1 cellular context compared by ENCODE assay signal in the genomic region with DNA sequence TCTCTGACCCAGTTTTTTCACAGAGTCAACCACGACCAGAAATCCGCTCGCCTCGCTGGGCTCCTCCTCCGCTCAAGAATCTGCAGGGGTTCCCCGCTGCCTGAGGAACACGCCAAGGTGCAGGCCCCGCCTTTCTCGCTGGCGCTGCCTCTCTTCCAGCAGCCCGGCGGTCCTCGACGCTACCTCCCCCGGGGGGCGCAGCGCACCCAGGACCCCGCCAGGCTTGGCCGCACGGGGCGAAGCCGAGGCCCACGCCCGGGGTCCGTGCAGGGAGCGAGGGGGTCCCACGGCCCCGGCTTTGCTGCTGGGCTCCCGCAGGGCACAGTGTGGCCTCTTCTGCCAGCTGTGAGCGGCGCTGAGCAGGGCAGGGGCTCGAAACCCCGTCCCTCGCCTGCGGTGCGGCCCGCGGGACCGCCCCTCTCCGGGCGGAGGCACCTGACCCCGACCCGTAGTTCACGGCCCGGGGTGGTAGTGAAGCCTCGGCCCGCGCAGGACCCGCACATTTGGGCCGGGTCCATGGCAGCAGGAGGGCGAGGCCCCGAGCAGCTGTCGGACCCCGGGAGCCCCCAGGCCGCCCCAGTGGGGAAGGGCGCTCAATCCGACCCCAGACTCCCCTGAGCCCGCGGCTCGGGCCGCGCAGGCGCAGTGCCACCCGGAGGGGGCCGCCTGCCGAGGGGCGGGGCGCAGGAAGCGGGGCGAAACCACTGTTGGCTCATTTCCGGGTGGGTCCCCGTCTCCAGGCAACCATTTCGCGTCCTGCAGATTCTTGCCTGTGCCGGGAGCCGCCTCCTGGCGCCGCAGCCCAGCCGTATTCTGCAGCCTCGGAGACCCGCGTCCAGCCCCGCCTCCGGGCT.
TF ChIP-seq lines count a peak whose summit lies in the region.

No MANE protein-coding gene starts in this region.

TF ChIP-seq in GM12878, 131 proteins besides CTCF, POLR2A, EP300 and RAD21 (continued from another document and continues in another):
- TF ChIP-seq CUX1 (IDR thresholded peaks at IDR 0.05; ENCODE audit: insufficient replicate concordance, low read depth, low read length) (no peak), RCOR1 (conservative IDR thresholded peaks at IDR 0.05; ENCODE audit: low read depth, low read length) (no peak), E2F8 (IDR thresholded peaks at IDR 0.05; ENCODE audit: low read depth, partially characterized antibody) (no peak), MYB (IDR thresholded peaks at IDR 0.05; ENCODE audit: borderline replicate concordance, low read depth, low read length) (no peak), NR2C2 (IDR thresholded peaks at IDR 0.05; ENCODE audit: borderline replicate concordance, control insufficient read depth, insufficient read length, low read depth) (no peak), TCF3 (IDR thresholded peaks at IDR 0.05; ENCODE audit: borderline replicate concordance, insufficient read depth, low read depth, low read length) (0 out of 2 replicates have a peak, but pooled peaks have one; percentile 12), BMI1 (IDR thresholded peaks at IDR 0.05; ENCODE audit: borderline replicate concordance) (peak; percentile 92), FOXK2 (IDR thresholded peaks at IDR 0.05) (no peak), ZNF622 (IDR thresholded peaks at IDR 0.05) (no peak), RFX5 (IDR thresholded peaks at IDR 0.05; ENCODE audit: low read depth, low read length) (no peak), NRF1 (conservative IDR thresholded peaks at IDR 0.05; ENCODE audit: low read depth, low read length) (peak; percentile 74), STAT3 (IDR thresholded peaks at IDR 0.05; ENCODE audit: low read depth, low read length) (no peak), TAF1 (IDR thresholded peaks at IDR 0.05; ENCODE audit: borderline replicate concordance, low read depth, low read length) (0 out of 2 replicates have a peak, but pooled peaks have one; percentile 20), CHD4 (IDR thresholded peaks at IDR 0.05) (no peak), DPF2 (IDR thresholded peaks at IDR 0.05) (peak; percentile 75; the same call in 1 of the 2 replicates), SKIL (IDR thresholded peaks at IDR 0.05; ENCODE audit: low read depth, poor library complexity, severe bottlenecking) (no peak), NR2F1 (conservative IDR thresholded peaks at IDR 0.05) (peak; percentile 93), RELA (IDR thresholded peaks at IDR 0.05; ENCODE audit: borderline replicate concordance, partially characterized antibody) (no peak), MEF2B (IDR thresholded peaks at IDR 0.05; ENCODE audit: partially characterized antibody, poor library complexity, severe bottlenecking) (peak; percentile 18)
- TF ChIP-seq, protein P1, sequence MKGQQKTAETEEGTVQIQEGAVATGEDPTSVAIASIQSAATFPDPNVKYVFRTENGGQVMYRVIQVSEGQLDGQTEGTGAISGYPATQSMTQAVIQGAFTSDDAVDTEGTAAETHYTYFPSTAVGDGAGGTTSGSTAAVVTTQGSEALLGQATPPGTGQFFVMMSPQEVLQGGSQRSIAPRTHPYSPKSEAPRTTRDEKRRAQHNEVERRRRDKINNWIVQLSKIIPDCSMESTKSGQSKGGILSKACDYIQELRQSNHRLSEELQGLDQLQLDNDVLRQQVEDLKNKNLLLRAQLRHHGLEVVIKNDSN (IDR thresholded peaks at IDR 0.05; ENCODE audit: borderline replicate concordance, extremely low read length, insufficient read depth, low read depth, low read length), result no peak
- TF ChIP-seq, protein P2, sequence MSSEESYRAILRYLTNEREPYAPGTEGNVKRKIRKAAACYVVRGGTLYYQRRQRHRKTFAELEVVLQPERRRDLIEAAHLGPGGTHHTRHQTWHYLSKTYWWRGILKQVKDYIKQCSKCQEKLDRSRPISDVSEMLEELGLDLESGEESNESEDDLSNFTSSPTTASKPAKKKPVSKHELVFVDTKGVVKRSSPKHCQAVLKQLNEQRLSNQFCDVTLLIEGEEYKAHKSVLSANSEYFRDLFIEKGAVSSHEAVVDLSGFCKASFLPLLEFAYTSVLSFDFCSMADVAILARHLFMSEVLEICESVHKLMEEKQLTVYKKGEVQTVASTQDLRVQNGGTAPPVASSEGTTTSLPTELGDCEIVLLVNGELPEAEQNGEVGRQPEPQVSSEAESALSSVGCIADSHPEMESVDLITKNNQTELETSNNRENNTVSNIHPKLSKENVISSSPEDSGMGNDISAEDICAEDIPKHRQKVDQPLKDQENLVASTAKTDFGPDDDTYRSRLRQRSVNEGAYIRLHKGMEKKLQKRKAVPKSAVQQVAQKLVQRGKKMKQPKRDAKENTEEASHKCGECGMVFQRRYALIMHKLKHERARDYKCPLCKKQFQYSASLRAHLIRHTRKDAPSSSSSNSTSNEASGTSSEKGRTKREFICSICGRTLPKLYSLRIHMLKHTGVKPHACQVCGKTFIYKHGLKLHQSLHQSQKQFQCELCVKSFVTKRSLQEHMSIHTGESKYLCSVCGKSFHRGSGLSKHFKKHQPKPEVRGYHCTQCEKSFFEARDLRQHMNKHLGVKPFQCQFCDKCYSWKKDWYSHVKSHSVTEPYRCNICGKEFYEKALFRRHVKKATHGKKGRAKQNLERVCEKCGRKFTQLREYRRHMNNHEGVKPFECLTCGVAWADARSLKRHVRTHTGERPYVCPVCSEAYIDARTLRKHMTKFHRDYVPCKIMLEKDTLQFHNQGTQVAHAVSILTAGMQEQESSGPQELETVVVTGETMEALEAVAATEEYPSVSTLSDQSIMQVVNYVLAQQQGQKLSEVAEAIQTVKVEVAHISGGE (CRISPR knock-in tag; IDR thresholded peaks at IDR 0.05), result no peak
- TF ChIP-seq, protein P3, sequence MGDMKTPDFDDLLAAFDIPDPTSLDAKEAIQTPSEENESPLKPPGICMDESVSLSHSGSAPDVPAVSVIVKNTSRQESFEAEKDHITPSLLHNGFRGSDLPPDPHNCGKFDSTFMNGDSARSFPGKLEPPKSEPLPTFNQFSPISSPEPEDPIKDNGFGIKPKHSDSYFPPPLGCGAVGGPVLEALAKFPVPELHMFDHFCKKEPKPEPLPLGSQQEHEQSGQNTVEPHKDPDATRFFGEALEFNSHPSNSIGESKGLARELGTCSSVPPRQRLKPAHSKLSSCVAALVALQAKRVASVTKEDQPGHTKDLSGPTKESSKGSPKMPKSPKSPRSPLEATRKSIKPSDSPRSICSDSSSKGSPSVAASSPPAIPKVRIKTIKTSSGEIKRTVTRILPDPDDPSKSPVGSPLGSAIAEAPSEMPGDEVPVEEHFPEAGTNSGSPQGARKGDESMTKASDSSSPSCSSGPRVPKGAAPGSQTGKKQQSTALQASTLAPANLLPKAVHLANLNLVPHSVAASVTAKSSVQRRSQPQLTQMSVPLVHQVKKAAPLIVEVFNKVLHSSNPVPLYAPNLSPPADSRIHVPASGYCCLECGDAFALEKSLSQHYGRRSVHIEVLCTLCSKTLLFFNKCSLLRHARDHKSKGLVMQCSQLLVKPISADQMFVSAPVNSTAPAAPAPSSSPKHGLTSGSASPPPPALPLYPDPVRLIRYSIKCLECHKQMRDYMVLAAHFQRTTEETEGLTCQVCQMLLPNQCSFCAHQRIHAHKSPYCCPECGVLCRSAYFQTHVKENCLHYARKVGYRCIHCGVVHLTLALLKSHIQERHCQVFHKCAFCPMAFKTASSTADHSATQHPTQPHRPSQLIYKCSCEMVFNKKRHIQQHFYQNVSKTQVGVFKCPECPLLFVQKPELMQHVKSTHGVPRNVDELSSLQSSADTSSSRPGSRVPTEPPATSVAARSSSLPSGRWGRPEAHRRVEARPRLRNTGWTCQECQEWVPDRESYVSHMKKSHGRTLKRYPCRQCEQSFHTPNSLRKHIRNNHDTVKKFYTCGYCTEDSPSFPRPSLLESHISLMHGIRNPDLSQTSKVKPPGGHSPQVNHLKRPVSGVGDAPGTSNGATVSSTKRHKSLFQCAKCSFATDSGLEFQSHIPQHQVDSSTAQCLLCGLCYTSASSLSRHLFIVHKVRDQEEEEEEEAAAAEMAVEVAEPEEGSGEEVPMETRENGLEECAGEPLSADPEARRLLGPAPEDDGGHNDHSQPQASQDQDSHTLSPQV (IDR thresholded peaks at IDR 0.05), result no peak
- TF ChIP-seq, protein P4, sequence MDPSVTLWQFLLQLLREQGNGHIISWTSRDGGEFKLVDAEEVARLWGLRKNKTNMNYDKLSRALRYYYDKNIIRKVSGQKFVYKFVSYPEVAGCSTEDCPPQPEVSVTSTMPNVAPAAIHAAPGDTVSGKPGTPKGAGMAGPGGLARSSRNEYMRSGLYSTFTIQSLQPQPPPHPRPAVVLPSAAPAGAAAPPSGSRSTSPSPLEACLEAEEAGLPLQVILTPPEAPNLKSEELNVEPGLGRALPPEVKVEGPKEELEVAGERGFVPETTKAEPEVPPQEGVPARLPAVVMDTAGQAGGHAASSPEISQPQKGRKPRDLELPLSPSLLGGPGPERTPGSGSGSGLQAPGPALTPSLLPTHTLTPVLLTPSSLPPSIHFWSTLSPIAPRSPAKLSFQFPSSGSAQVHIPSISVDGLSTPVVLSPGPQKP (IDR thresholded peaks at IDR 0.05; ENCODE audit: low read depth, low read length), result peak; percentile 64; the same call in 1 of the 2 replicates
- TF ChIP-seq, protein P5, sequence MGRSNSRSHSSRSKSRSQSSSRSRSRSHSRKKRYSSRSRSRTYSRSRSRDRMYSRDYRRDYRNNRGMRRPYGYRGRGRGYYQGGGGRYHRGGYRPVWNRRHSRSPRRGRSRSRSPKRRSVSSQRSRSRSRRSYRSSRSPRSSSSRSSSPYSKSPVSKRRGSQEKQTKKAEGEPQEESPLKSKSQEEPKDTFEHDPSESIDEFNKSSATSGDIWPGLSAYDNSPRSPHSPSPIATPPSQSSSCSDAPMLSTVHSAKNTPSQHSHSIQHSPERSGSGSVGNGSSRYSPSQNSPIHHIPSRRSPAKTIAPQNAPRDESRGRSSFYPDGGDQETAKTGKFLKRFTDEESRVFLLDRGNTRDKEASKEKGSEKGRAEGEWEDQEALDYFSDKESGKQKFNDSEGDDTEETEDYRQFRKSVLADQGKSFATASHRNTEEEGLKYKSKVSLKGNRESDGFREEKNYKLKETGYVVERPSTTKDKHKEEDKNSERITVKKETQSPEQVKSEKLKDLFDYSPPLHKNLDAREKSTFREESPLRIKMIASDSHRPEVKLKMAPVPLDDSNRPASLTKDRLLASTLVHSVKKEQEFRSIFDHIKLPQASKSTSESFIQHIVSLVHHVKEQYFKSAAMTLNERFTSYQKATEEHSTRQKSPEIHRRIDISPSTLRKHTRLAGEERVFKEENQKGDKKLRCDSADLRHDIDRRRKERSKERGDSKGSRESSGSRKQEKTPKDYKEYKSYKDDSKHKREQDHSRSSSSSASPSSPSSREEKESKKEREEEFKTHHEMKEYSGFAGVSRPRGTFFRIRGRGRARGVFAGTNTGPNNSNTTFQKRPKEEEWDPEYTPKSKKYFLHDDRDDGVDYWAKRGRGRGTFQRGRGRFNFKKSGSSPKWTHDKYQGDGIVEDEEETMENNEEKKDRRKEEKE (IDR thresholded peaks at IDR 0.05), result no peak
